In the genomic region with DNA sequence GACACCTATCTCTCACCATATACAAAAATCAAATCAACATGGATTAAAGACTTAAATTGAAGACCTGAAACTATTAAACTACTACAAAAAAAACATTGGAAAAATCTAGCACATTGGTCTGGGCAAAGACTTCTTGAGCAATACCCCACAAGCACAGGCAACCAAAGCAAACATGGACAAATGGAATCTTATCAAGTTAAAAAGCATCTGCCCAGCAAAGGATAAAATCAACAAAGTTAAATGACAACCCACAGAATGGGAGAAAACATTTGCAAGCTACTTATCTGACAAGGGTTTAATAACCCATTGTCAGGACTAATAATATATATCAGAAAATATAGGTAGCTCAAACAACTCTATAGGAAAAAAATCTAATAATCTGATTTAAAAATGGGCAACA, we compare ENCODE assay signal across 25 cellular contexts.
"Had no signal": no experiment of that assay in that cellular context is flagged by ENCODE, and none has a peak within 500 bp of the region (broad histone marks: within the 10 kb centered on the region; RNA-seq: fewer than 3 reads in every experiment).

No MANE protein-coding gene starts in this region.

- H3K4me3 ChIP-seq: coronary artery, dorsolateral prefrontal cortex, esophagus muscularis mucosa, gastroesophageal sphincter, heart left ventricle, hepatocyte, left lung, lower lobe of right lung, mucosa of descending colon had no signal

- H3K27me3 ChIP-seq: esophagus muscularis mucosa, foreskin keratinocyte, gastroesophageal sphincter, heart left ventricle, hepatocyte, left lung had no signal

- H3K27ac ChIP-seq: coronary artery, dorsolateral prefrontal cortex, esophagus muscularis mucosa, foreskin keratinocyte, gastroesophageal sphincter, heart left ventricle, hepatocyte, left lung, lower lobe of right lung had no signal

- H2AFZ ChIP-seq: hepatocyte had no signal

- H3K9me3 ChIP-seq: lower lobe of right lung had no signal

- DNase-seq: dermis blood vessel endothelial cell; dorsolateral prefrontal cortex; effector CD4-positive, alpha-beta T cell; effector memory CD4-positive, alpha-beta T cell; foreskin keratinocyte; heart left ventricle; hypothalamus; immature natural killer cell; islet precursor cell; kidney; kidney glomerular epithelial cell; left colon; left lung; left ventricle myocardium superior; lower lobe of right lung; mesenchymal stem cell; mucosa of descending colon; naive B cell; naive thymus-derived CD8-positive, alpha-beta T cell had no signal

- FAIRE-seq: endothelial cell of umbilical vein, frontal cortex had no signal

- H3K4me2 ChIP-seq: hepatocyte had no signal

- H3K36me3 ChIP-seq: esophagus muscularis mucosa, gastroesophageal sphincter, heart left ventricle, left lung, lower lobe of right lung had no signal

- H3K79me2 ChIP-seq: hepatocyte had no signal

- ATAC-seq: foreskin keratinocyte; gastroesophageal sphincter; heart left ventricle; left colon; left lung; left ventricle myocardium superior; lower lobe of right lung; mucosa of descending colon; naive thymus-derived CD8-positive, alpha-beta T cell had no signal

- H3K4me1 ChIP-seq: esophagus muscularis mucosa, foreskin keratinocyte, gastroesophageal sphincter, heart left ventricle, left lung, lower lobe of right lung had no signal
